ENCODE assay signal across 42 cellular contexts in genomic region chr20:1022871-1023270, GRCh38. TPM values are rescaled to one million over a fixed set of nuclear protein-coding genes. Genes with fewer than 3 reads are reported as not detected.
"Had no signal": no experiment of that assay in that cellular context is flagged by ENCODE, and none has a peak within 500 bp of the region (broad histone marks: within the 10 kb centered on the region; RNA-seq: fewer than 3 reads in every experiment).

No MANE protein-coding gene starts in this region.

- H3K36me3 ChIP-seq: adrenal gland, ascending aorta, brain microvascular endothelial cell, breast epithelium, cardiac muscle cell had no signal

- H3K4me1 Mint-ChIP-seq: activated naive CD4-positive, alpha-beta T cell treated with anti-CD3 and anti-CD28 coated beads, Interleukin-2, amount 10 ng/mL, durations not matched to agents 7 days and 5 days; activated naive CD4-positive, alpha-beta T cell treated with anti-CD3 and anti-CD28 coated beads, Interleukin-2, amount 50 U/mL, for 24 hours; activated naive CD8-positive, alpha-beta T cell treated with anti-CD3 and anti-CD28 coated beads for 36 hours; activated naive CD8-positive, alpha-beta T cell treated with anti-CD3 and anti-CD28 coated beads, Interleukin-2, amount 10 ng/mL, durations not matched to agents 7 days and 5 days; activated naive CD8-positive, alpha-beta T cell treated with anti-CD3 and anti-CD28 coated beads, Interleukin-2, amount 50 U/mL, for 24 hours; activated T-helper 17 cell treated with anti-CD3 and anti-CD28 coated beads, Interleukin-2, amount 50 U/mL, for 72 hours; brain; central memory CD8-positive, alpha-beta T cell had no signal

- FAIRE-seq: astrocyte had no signal

- H3K4me1 ChIP-seq: adrenal gland, ascending aorta, body of pancreas, breast epithelium had no signal

- H3K36me3 Mint-ChIP-seq: activated naive CD4-positive, alpha-beta T cell treated with anti-CD3 and anti-CD28 coated beads, Interleukin-2, amount 10 ng/mL, durations not matched to agents 7 days and 5 days; activated naive CD4-positive, alpha-beta T cell treated with anti-CD3 and anti-CD28 coated beads, Interleukin-2, amount 50 U/mL, for 72 hours; activated naive CD8-positive, alpha-beta T cell; activated naive CD8-positive, alpha-beta T cell treated with anti-CD3 and anti-CD28 coated beads, Interleukin-2, amount 10 ng/mL, durations not matched to agents 7 days and 5 days; brain had no signal

- H3K27ac Mint-ChIP-seq: activated naive CD4-positive, alpha-beta T cell treated with anti-CD3 and anti-CD28 coated beads for 36 hours; activated naive CD4-positive, alpha-beta T cell treated with anti-CD3 and anti-CD28 coated beads, Interleukin-2, amount 10 ng/mL, durations not matched to agents 7 days and 5 days; activated naive CD4-positive, alpha-beta T cell treated with anti-CD3 and anti-CD28 coated beads, Interleukin-2, amount 50 U/mL, for 24 hours; activated naive CD4-positive, alpha-beta T cell treated with anti-CD3 and anti-CD28 coated beads, Interleukin-2, amount 50 U/mL, for 72 hours; activated naive CD8-positive, alpha-beta T cell; activated naive CD8-positive, alpha-beta T cell treated with anti-CD3 and anti-CD28 coated beads for 36 hours; activated naive CD8-positive, alpha-beta T cell treated with anti-CD3 and anti-CD28 coated beads, Interleukin-2, amount 10 ng/mL, durations not matched to agents 7 days and 5 days; activated naive CD8-positive, alpha-beta T cell treated with anti-CD3 and anti-CD28 coated beads, Interleukin-2, amount 50 U/mL, for 24 hours; activated T-cell treated with anti-CD3 and anti-CD28 coated beads, Interleukin-2, amount 50 U/mL, for 24 hours; activated T-cell treated with anti-CD3 and anti-CD28 coated beads, Interleukin-2, amount 50 U/mL, for 72 hours; activated T-helper 1 cell treated with anti-CD3 and anti-CD28 coated beads, Interleukin-12 subunit alpha, Interleukin-12 subunit beta, Interleukin-2, Interleukin-4 antibody, amounts not matched to agents 30 ng/mL and 10 ng/mL and 1 ng/mL, durations not matched to agents 14 hours and 24 hours and 36 hours; activated T-helper 17 cell treated with anti-CD3 and anti-CD28 coated beads, Interleukin-2, amount 50 U/mL, for 72 hours; activated T-helper 2 cell treated with anti-CD3 and anti-CD28 coated beads, Interferon-gamma antibody, Interleukin-2, Interleukin-4, amounts not matched to agents 10 μg/mL and 5 μg/mL and 100 μg/mL, durations not matched to agents 14 hours and 24 hours and 36 hours; brain had no signal

- H3K27me3 ChIP-seq: adrenal gland, ascending aorta, body of pancreas, brain microvascular endothelial cell, breast epithelium, cardiac muscle cell had no signal

- H3K9me3 Mint-ChIP-seq: activated naive CD4-positive, alpha-beta T cell treated with anti-CD3 and anti-CD28 coated beads for 36 hours; activated naive CD4-positive, alpha-beta T cell treated with anti-CD3 and anti-CD28 coated beads, Interleukin-2, amount 10 ng/mL, durations not matched to agents 7 days and 5 days; activated naive CD4-positive, alpha-beta T cell treated with anti-CD3 and anti-CD28 coated beads, Interleukin-2, amount 50 U/mL, for 24 hours; activated naive CD4-positive, alpha-beta T cell treated with anti-CD3 and anti-CD28 coated beads, Interleukin-2, amount 50 U/mL, for 72 hours; activated naive CD8-positive, alpha-beta T cell treated with anti-CD3 and anti-CD28 coated beads for 36 hours; activated naive CD8-positive, alpha-beta T cell treated with anti-CD3 and anti-CD28 coated beads, Interleukin-2, amount 10 ng/mL, durations not matched to agents 7 days and 5 days; activated naive CD8-positive, alpha-beta T cell treated with anti-CD3 and anti-CD28 coated beads, Interleukin-2, amount 50 U/mL, for 24 hours; activated T-cell treated with anti-CD3 and anti-CD28 coated beads, Interleukin-2, amount 50 U/mL, for 24 hours; activated T-cell treated with anti-CD3 and anti-CD28 coated beads, Interleukin-2, amount 50 U/mL, for 4 hours; activated T-cell treated with anti-CD3 and anti-CD28 coated beads, Interleukin-2, amount 50 U/mL, for 72 hours; activated T-helper 1 cell treated with anti-CD3 and anti-CD28 coated beads, Interleukin-12 subunit alpha, Interleukin-12 subunit beta, Interleukin-2, Interleukin-4 antibody, amounts not matched to agents 30 ng/mL and 10 ng/mL and 1 ng/mL, durations not matched to agents 14 hours and 24 hours and 36 hours; activated T-helper 17 cell treated with anti-CD3 and anti-CD28 coated beads, Interleukin-2, amount 50 U/mL, for 72 hours; activated T-helper 2 cell treated with anti-CD3 and anti-CD28 coated beads, Interferon-gamma antibody, Interleukin-2, Interleukin-4, amounts not matched to agents 10 μg/mL and 5 μg/mL and 100 μg/mL, durations not matched to agents 14 hours and 24 hours and 36 hours; brain; central memory CD8-positive, alpha-beta T cell had no signal

- H3K4me3 ChIP-seq: adrenal gland, ascending aorta, body of pancreas, breast epithelium, cardiac muscle cell had no signal

- ATAC-seq: activated naive CD4-positive, alpha-beta T cell treated with anti-CD3 and anti-CD28 coated beads, Interleukin-2, amount 50 U/mL, for 72 hours; activated naive CD8-positive, alpha-beta T cell treated with anti-CD3 and anti-CD28 coated beads, Interleukin-2, amount 50 U/mL, for 24 hours; activated T-cell treated with anti-CD3 and anti-CD28 coated beads, Interleukin-2, amount 50 U/mL, for 4 hours; activated T-cell treated with anti-CD3 and anti-CD28 coated beads, Interleukin-2, amount 50 U/mL, for 72 hours; activated T-helper 17 cell treated with anti-CD3 and anti-CD28 coated beads, Interleukin-2, amount 50 U/mL, for 72 hours; body of pancreas had no signal

- H3K27ac ChIP-seq: adrenal gland, ascending aorta, body of pancreas, brain microvascular endothelial cell, breast epithelium, cardiac muscle cell had no signal

- DNase-seq: activated effector memory CD4-positive, alpha-beta T cell treated with anti-CD3 and anti-CD28 coated beads, Interleukin-2, amount 50 U/mL, for 16 hours; activated effector memory CD4-positive, alpha-beta T cell treated with Interleukin-2 at 50 U/mL for 16 hours; activated gamma-delta T cell; activated gamma-delta T cell treated with Interleukin-2 at 50 U/mL for 16 hours; activated naive CD4-positive, alpha-beta T cell; activated naive CD4-positive, alpha-beta T cell treated with anti-CD3 and anti-CD28 coated beads for 36 hours; activated naive CD4-positive, alpha-beta T cell treated with anti-CD3 and anti-CD28 coated beads, Interleukin-2, amount 10 ng/mL, durations not matched to agents 7 days and 5 days; activated naive CD4-positive, alpha-beta T cell treated with anti-CD3 and anti-CD28 coated beads, Interleukin-2, amount 50 U/mL, for 16 hours; activated naive CD4-positive, alpha-beta T cell treated with Interleukin-2 at 50 U/mL for 16 hours; activated naive CD8-positive, alpha-beta T cell treated with anti-CD3 and anti-CD28 coated beads for 36 hours; activated naive CD8-positive, alpha-beta T cell treated with anti-CD3 and anti-CD28 coated beads, Interleukin-2, amount 10 ng/mL, durations not matched to agents 7 days and 5 days; activated naive CD8-positive, alpha-beta T cell treated with anti-CD3 and anti-CD28 coated beads, Interleukin-2, amount 50 U/mL, for 24 hours; activated T-cell treated with anti-CD3 and anti-CD28 coated beads, Interleukin-2, amount 50 U/mL, for 1 hour; activated T-cell treated with anti-CD3 and anti-CD28 coated beads, Interleukin-2, amount 50 U/mL, for 24 hours; activated T-cell treated with anti-CD3 and anti-CD28 coated beads, Interleukin-2, amount 50 U/mL, for 4 hours; activated T-cell treated with anti-CD3 and anti-CD28 coated beads, Interleukin-2, amount 50 U/mL, for 48 hours; activated T-cell treated with anti-CD3 and anti-CD28 coated beads, Interleukin-2, amount 50 U/mL, for 72 hours; adrenal gland; amniotic stem cell; amygdala; anterior cingulate cortex; aorta; body of pancreas; brain microvascular endothelial cell; caudate nucleus; central memory CD4-positive, alpha-beta T cell; cerebellar nuclear complex had no signal

- H3K4me3 Mint-ChIP-seq: activated naive CD4-positive, alpha-beta T cell treated with anti-CD3 and anti-CD28 coated beads for 36 hours; activated naive CD4-positive, alpha-beta T cell treated with anti-CD3 and anti-CD28 coated beads, Interleukin-2, amount 10 ng/mL, durations not matched to agents 7 days and 5 days; activated naive CD4-positive, alpha-beta T cell treated with anti-CD3 and anti-CD28 coated beads, Interleukin-2, amount 50 U/mL, for 24 hours; activated naive CD8-positive, alpha-beta T cell; activated naive CD8-positive, alpha-beta T cell treated with anti-CD3 and anti-CD28 coated beads for 36 hours; activated naive CD8-positive, alpha-beta T cell treated with anti-CD3 and anti-CD28 coated beads, Interleukin-2, amount 10 ng/mL, durations not matched to agents 7 days and 5 days; activated naive CD8-positive, alpha-beta T cell treated with anti-CD3 and anti-CD28 coated beads, Interleukin-2, amount 50 U/mL, for 24 hours; activated T-cell treated with anti-CD3 and anti-CD28 coated beads, Interleukin-2, amount 50 U/mL, for 24 hours; activated T-cell treated with anti-CD3 and anti-CD28 coated beads, Interleukin-2, amount 50 U/mL, for 4 hours; activated T-cell treated with anti-CD3 and anti-CD28 coated beads, Interleukin-2, amount 50 U/mL, for 72 hours; activated T-helper 1 cell treated with anti-CD3 and anti-CD28 coated beads, Interleukin-12 subunit alpha, Interleukin-12 subunit beta, Interleukin-2, Interleukin-4 antibody, amounts not matched to agents 30 ng/mL and 10 ng/mL and 1 ng/mL, durations not matched to agents 14 hours and 24 hours and 36 hours; activated T-helper 17 cell treated with anti-CD3 and anti-CD28 coated beads, Interleukin-2, amount 50 U/mL, for 72 hours; brain; central memory CD8-positive, alpha-beta T cell had no signal

- H3K9me3 ChIP-seq: adrenal gland, ascending aorta, body of pancreas, breast epithelium had no signal

- H3K27me3 Mint-ChIP-seq: activated naive CD4-positive, alpha-beta T cell treated with anti-CD3 and anti-CD28 coated beads, Interleukin-2, amount 50 U/mL, for 24 hours; activated naive CD8-positive, alpha-beta T cell; activated T-cell treated with anti-CD3 and anti-CD28 coated beads, Interleukin-2, amount 50 U/mL, for 24 hours had no signal

RNA-seq across cellular contexts. Expression of gene RSPO4, which starts 20.8 kb away (rescaled TPM):
- total RNA-seq: activated naive CD4-positive, alpha-beta T cell treated with anti-CD3 and anti-CD28 coated beads for 36 hours; activated naive CD4-positive, alpha-beta T cell treated with anti-CD3 and anti-CD28 coated beads, Interleukin-2, amount 50 U/mL, for 72 hours; activated naive CD8-positive, alpha-beta T cell treated with anti-CD3 and anti-CD28 coated beads for 36 hours; activated T-cell treated with anti-CD3 and anti-CD28 coated beads, Interleukin-2, amount 50 U/mL, for 4 hours; activated T-helper 1 cell treated with anti-CD3 and anti-CD28 coated beads, Interleukin-12 subunit alpha, Interleukin-12 subunit beta, Interleukin-2, Interleukin-4 antibody, amounts not matched to agents 30 ng/mL and 10 ng/mL and 1 ng/mL, durations not matched to agents 14 hours and 24 hours and 36 hours; activated T-helper 17 cell treated with anti-CD3 and anti-CD28 coated beads, Interleukin-2, amount 50 U/mL, for 72 hours; activated T-helper 2 cell treated with anti-CD3 and anti-CD28 coated beads, Interferon-gamma antibody, Interleukin-2, Interleukin-4, amounts not matched to agents 10 μg/mL and 5 μg/mL and 100 μg/mL, durations not matched to agents 14 hours and 24 hours and 36 hours; body of pancreas; breast epithelium; bronchial epithelial cell; cardiac septum; chondrocyte had no signal
- polyA plus RNA-seq: aorta had no signal
